ENCODE assay signal across 1 cellular context in the genomic region with DNA sequence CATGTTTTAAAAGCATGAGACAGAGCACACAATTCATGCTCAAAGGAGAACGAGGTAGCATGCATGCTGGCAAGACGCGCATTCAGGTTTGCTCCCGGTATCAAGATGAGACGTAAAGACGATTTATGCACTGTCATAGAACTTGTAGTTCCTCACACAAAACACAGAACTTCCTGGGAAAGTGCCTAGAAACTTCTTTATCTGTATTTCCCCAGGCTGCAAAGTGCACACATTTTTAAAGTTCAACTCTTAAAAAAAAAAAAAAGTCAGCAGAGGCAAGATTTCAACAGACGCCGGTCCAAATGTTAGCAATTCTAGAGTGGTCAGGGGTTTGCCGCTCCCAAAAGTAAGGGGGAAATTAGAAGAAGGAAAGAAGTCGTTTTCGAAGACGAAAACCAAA.
TF ChIP-seq lines count a peak whose summit lies in the region.

No MANE protein-coding gene starts in this region.

TF ChIP-seq in H1, 55 proteins besides CTCF, POLR2A, EP300 and RAD21:
- TF ChIP-seq CHD7 (IDR thresholded peaks at IDR 0.05; ENCODE audit: insufficient replicate concordance, low read length) (no peak), ATF3 (IDR thresholded peaks at IDR 0.05; ENCODE audit: insufficient read depth, low read depth, low read length) (no peak), CBX8 (IDR thresholded peaks at IDR 0.05; ENCODE audit: borderline replicate concordance, low read depth, low read length) (no peak), RBBP5 (IDR thresholded peaks at IDR 0.05; ENCODE audit: borderline replicate concordance, low read depth, low read length) (no peak), TAF7 (optimal IDR thresholded peaks at IDR 0.05; ENCODE audit: borderline replicate concordance, low read depth, low read length) (no peak), CBX5 (IDR thresholded peaks at IDR 0.05; ENCODE audit: low read depth, low read length) (no peak), KDM4A (IDR thresholded peaks at IDR 0.05; ENCODE audit: low read depth, low read length, severe bottlenecking) (no peak), BCL11A (IDR thresholded peaks at IDR 0.05; ENCODE audit: low read depth in 2 of 2, low read length in 2 of 2) (no peak), CHD1 (IDR thresholded peaks at IDR 0.05; ENCODE audit: low read depth, low read length) (no peak), ZNF274 (IDR thresholded peaks at IDR 0.05; ENCODE audit: borderline replicate concordance, extremely low read depth, low read length) (no peak), BACH1 (IDR thresholded peaks at IDR 0.05; ENCODE audit: low read length) (no peak), GTF2F1 (IDR thresholded peaks at IDR 0.05; ENCODE audit: borderline replicate concordance, low read depth, low read length) (no peak), KDM1A (IDR thresholded peaks at IDR 0.05; ENCODE audit: borderline replicate concordance, low read length) (no peak), BRCA1 (IDR thresholded peaks at IDR 0.05; ENCODE audit: low read depth, low read length) (no peak), EZH2 (IDR thresholded peaks at IDR 0.05; ENCODE audit: low read depth, low read length, severe bottlenecking) (no peak), ATF2 (IDR thresholded peaks at IDR 0.05; ENCODE audit: low read length) (no peak), HDAC6 (IDR thresholded peaks at IDR 0.05; ENCODE audit: low read depth, low read length) (no peak), TEAD4 (IDR thresholded peaks at IDR 0.05; ENCODE audit: low read depth, low read length) (no peak)
